ENCODE assay signal across 1 cellular context in the genomic region with DNA sequence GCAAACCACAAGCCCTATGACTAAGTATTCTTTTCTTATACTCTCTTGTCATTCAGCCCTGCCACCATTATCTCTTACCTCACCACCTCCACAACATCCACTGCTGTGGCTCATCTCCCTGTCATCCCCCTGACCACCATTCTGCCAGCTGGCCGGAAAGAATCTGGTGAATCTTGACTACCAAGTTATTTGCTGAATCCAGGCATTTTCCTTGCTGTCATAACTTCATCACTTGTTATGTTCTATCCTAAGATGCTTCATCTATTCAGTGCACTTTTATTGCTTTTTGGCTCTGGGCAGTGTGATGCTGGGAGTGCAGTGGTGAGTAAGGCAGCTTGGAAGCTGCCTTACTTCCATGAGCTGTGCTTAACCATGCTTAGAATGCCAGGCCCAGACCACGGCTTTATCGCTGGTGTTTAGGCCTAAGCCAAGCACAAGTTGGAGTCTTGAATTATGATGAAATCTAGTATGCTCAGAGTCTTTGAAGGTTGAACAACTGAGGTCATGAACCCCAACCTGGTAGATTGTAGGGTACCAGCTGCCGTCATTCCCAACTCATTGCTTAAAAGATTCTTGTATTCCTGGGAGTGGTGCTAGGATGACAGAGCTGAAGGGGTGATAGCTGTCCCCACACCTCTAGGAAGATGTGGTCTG.
TF ChIP-seq lines count a peak whose summit lies in the region.

No MANE protein-coding gene starts in this region.

TF ChIP-seq in IMR-90, 13 proteins besides CTCF, POLR2A, EP300 and RAD21:
- TF ChIP-seq BHLHE40 (IDR thresholded peaks at IDR 0.05; ENCODE audit: low read depth, low read length) (no peak; the same call in 1 of the 2 replicates), CHD1 (IDR thresholded peaks at IDR 0.05; ENCODE audit: low read depth, low read length) (no peak), SMC3 (IDR thresholded peaks at IDR 0.05; ENCODE audit: low read depth, low read length) (peak; percentile 22; the same call in 1 of the 2 replicates), CEBPB (IDR thresholded peaks at IDR 0.05; ENCODE audit: low read depth, low read length) (peak; percentile 65), MAFK (IDR thresholded peaks at IDR 0.05; ENCODE audit: low read depth, low read length) (peak; percentile 93), RCOR1 (IDR thresholded peaks at IDR 0.05; ENCODE audit: insufficient replicate concordance, low read length) (peak; percentile 76), MXI1 (IDR thresholded peaks at IDR 0.05; ENCODE audit: borderline replicate concordance, low read depth, low read length) (0 out of 2 replicates have a peak, but pooled peaks have one; percentile 47), FOS (IDR thresholded peaks at IDR 0.05; ENCODE audit: low read depth, low read length) (peak; percentile 67)
- TF ChIP-seq, protein P1, sequence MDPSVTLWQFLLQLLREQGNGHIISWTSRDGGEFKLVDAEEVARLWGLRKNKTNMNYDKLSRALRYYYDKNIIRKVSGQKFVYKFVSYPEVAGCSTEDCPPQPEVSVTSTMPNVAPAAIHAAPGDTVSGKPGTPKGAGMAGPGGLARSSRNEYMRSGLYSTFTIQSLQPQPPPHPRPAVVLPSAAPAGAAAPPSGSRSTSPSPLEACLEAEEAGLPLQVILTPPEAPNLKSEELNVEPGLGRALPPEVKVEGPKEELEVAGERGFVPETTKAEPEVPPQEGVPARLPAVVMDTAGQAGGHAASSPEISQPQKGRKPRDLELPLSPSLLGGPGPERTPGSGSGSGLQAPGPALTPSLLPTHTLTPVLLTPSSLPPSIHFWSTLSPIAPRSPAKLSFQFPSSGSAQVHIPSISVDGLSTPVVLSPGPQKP (IDR thresholded peaks at IDR 0.05; ENCODE audit: borderline replicate concordance, low read depth, low read length): no peak
- TF ChIP-seq, protein P2, sequence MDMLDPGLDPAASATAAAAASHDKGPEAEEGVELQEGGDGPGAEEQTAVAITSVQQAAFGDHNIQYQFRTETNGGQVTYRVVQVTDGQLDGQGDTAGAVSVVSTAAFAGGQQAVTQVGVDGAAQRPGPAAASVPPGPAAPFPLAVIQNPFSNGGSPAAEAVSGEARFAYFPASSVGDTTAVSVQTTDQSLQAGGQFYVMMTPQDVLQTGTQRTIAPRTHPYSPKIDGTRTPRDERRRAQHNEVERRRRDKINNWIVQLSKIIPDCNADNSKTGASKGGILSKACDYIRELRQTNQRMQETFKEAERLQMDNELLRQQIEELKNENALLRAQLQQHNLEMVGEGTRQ (IDR thresholded peaks at IDR 0.05; ENCODE audit: low read depth, low read length): no peak
